In the genomic region with DNA sequence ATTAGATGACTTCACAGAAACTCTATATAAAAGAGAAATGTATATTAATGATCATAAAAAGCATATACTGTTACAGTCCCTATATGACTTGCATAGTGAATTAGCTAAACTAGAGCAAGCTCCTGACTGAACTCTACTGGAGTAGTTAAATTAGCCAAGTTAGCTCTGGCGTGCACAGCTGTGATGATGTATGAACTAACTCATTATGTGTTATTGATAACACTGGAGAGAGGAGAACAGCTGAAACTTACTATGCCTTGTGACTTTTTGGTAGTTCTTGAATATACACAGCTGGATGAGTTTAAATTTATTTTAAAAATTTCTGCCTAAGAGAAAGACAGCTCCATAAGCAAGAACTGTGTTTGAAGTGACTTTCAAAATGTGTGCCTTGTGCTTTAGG, we compare ENCODE assay signal across 1 cellular context.
TF ChIP-seq lines count a peak whose summit lies in the region.

No MANE protein-coding gene starts in this region.

TF ChIP-seq in HEK293, 187 proteins besides CTCF, POLR2A, EP300 and RAD21 (continued from another document):
- no peak for TF ChIP-seq SCRT1 (tag by site-specific recombination; IDR thresholded peaks at IDR 0.05; ENCODE audit: borderline replicate concordance)
- TF ChIP-seq OSR2 (tag by site-specific recombination; IDR thresholded peaks at IDR 0.05) = peak; percentile 48; the same call in 1 of the 2 replicates
- no peak for TF ChIP-seq ZSCAN16 (tag by site-specific recombination; IDR thresholded peaks at IDR 0.05)
